In genomic region chr11:16738198-16738948, GRCh38 we compare ENCODE assay signal across 8 cellular contexts. TPM values are rescaled to one million over a fixed set of nuclear protein-coding genes. Genes with fewer than 3 reads are reported as not detected.
DNase-seq lines count a peak whose midpoint lies in the region; ATAC-seq and TF ChIP-seq lines count a peak whose summit lies in the region.

Gene C11orf58, plus strand, starts transcription at chr11:16738647. Its CDS starts 132 bp downstream, at chr11:16738779.

- H3K27me3 ChIP-seq in dorsolateral prefrontal cortex (no peaks in the 10 kb centered on the region), liver (ENCODE audit: control insufficient read depth in 4 of 4, insufficient read depth in 4 of 4, low read length in 3 of 4) (no peaks in the 10 kb centered on the region)

- peak in 1 of 2 donors; percentile 44 for TF ChIP-seq RAD21 in liver (IDR thresholded peaks at IDR 0.05)

- H3K27ac ChIP-seq in dorsolateral prefrontal cortex: peak within 1 kb of the TSS; percentile 80 to 98 (median 93)
- H3K27ac ChIP-seq in liver (ENCODE audit: low read depth in 1 of 2, low read length in 2 of 2): peak within 1 kb of the TSS; percentile 94 to 95

- peak within 1 kb of the TSS; percentile 96 to 98 for H3K9ac ChIP-seq in liver (ENCODE audit: low read depth in 1 of 2, low read length in 2 of 2)

- H3K4me3 Mint-ChIP-seq in activated CD4-positive, alpha-beta memory T cell treated with anti-CD3 and anti-CD28 coated beads for 36 hours: no peak within 1 kb of the TSS

- DNase-seq in CD1c-positive myeloid dendritic cell (ENCODE audit: extremely low spot score) (peak; percentile 98), NCI-H82 treated with DMSO at 0.1 percent for 48 hours (lab: John Stamatoyannopoulos, UW; ENCODE audit: unreplicated experiment) (peak; percentile 84), dorsolateral prefrontal cortex (peak; percentile 93 to 98 (median 96))
- DNase-seq in activated CD4-positive, alpha-beta memory T cell treated with anti-CD3 and anti-CD28 coated beads for 36 hours: peak; percentile 97
- peak; percentile 95 for DNase-seq in stimulated activated CD4-positive, alpha-beta T cell treated with anti-CD3 and anti-CD28 coated beads, Interleukin-4, amount 100 ng/mL, for 24 hours

- peaks cover 22% of the 10 kb centered on the region for H3K4me1 Mint-ChIP-seq in activated CD4-positive, alpha-beta memory T cell treated with anti-CD3 and anti-CD28 coated beads for 36 hours (ENCODE audit: low read depth)

- CTCF ChIA-PET in activated CD4-positive, alpha-beta memory T cell treated with anti-CD3 and anti-CD28 coated beads for 36 hours (lab: Charles Lee): interaction anchor here (2.0 kb wide), 1 partner anchor 46 kb away, joined by 6 read pairs; no protein-coding TSS in a partner anchor

- H3K36me3 Mint-ChIP-seq in activated CD4-positive, alpha-beta memory T cell treated with anti-CD3 and anti-CD28 coated beads for 36 hours: peaks cover 12% of the 10 kb centered on the region

- 1% methylated on average over 46 of the region's 46 CpGs for WGBS in liver

- H3K4me1 ChIP-seq in liver (ENCODE audit: control insufficient read depth in 4 of 4, insufficient read depth in 4 of 4, low read length in 3 of 4): peaks cover 6 to 23% (median 14%) of the 10 kb centered on the region in 4 donors

- H3K9me3 Mint-ChIP-seq in activated CD4-positive, alpha-beta memory T cell treated with anti-CD3 and anti-CD28 coated beads for 36 hours: no peaks in the 10 kb centered on the region

- H3K9me3 ChIP-seq in liver (ENCODE audit: control insufficient read depth in 4 of 4, low read length in 3 of 4): no peaks in the 10 kb centered on the region

- no peaks in the 10 kb centered on the region for H3K36me3 ChIP-seq in liver (ENCODE audit: control insufficient read depth in 4 of 4, insufficient read depth in 3 of 4, low read depth in 1 of 4, low read length in 3 of 4)

- no peaks in the 10 kb centered on the region for H3K27me3 Mint-ChIP-seq in activated CD4-positive, alpha-beta memory T cell treated with anti-CD3 and anti-CD28 coated beads for 36 hours

- TF ChIP-seq CTCF in dorsolateral prefrontal cortex (IDR thresholded peaks at IDR 0.05 in 54 of 56, conservative IDR thresholded peaks at IDR 0.05 in 2 of 56; ENCODE audit: low read depth in 1 of 56, partially characterized antibody in 56 of 56) (peak in 36 of 56 donors; percentile 5 to 60 (median 28)), liver (IDR thresholded peaks at IDR 0.05; ENCODE audit: low read depth, low read length, missing input control) (no peak)

- H3K27ac Mint-ChIP-seq in activated CD4-positive, alpha-beta memory T cell treated with anti-CD3 and anti-CD28 coated beads for 36 hours: no peak within 1 kb of the TSS

- H3K4me3 ChIP-seq in dorsolateral prefrontal cortex: peak within 1 kb of the TSS; percentile 72 to 98 (median 88)
- H3K4me3 ChIP-seq in liver (ENCODE audit: low read depth in 1 of 3, low read length in 3 of 3): peak within 1 kb of the TSS; percentile 68 to 88 (median 73)

- POLR2A ChIA-PET in activated CD4-positive, alpha-beta memory T cell treated with anti-CD3 and anti-CD28 coated beads for 36 hours (lab: Charles Lee): interaction anchor here (0.8 to 3.5 kb wide), 5 partner anchors 8 to 338 kb away, joined by 3 to 28 read pairs (median 3); no protein-coding TSS in a partner anchor

- ATAC-seq in GM19438 (IDR thresholded peaks at IDR 0.05; ENCODE audit: low read depth, unreplicated experiment): peak; percentile 94
- ATAC-seq in HG03575 (IDR thresholded peaks at IDR 0.05; ENCODE audit: extremely low read depth, insufficient number of reproducible peaks, low FRiP score, unreplicated experiment): peak; percentile 97

- intact Hi-C loops in activated CD4-positive, alpha-beta memory T cell treated with anti-CD3 and anti-CD28 coated beads for 36 hours (cut with micrococcal nuclease): loop anchor here (1.0 to 5.0 kb wide), 8 partner anchors 11 to 1848 kb away; partner anchors contain the start of genes NCR3LG1, NUCB2, RPS13 and SERGEF
- intact Hi-C loops in dorsolateral prefrontal cortex (cut with DNase I): loop anchor here in 1 of 2 donors (2.0 kb wide), 1 partner anchor 338 kb away; the partner anchor contains the start of gene RPS13

TF ChIP-seq in liver, 16 proteins besides CTCF, POLR2A, EP300 and RAD21:
- no peak for TF ChIP-seq EGR1 (IDR thresholded peaks at IDR 0.05; ENCODE audit: low read depth in 2 of 2)
- no peak for TF ChIP-seq HNF4G (IDR thresholded peaks at IDR 0.05)
- TF ChIP-seq FOXA1 (IDR thresholded peaks at IDR 0.05): peak; percentile 11
- peak; percentile 92 for TF ChIP-seq TAF1 (conservative IDR thresholded peaks at IDR 0.05)
- peak; percentile 98 for TF ChIP-seq YY1 (IDR thresholded peaks at IDR 0.05)
- peak; percentile 65 for TF ChIP-seq MAX (IDR thresholded peaks at IDR 0.05)
- peak; percentile 90 for TF ChIP-seq ZBTB33 (IDR thresholded peaks at IDR 0.05)
- TF ChIP-seq RXRA (IDR thresholded peaks at IDR 0.05): peak in 1 of 2 donors; percentile 20
- peak; percentile 23 for TF ChIP-seq NR2F2 (IDR thresholded peaks at IDR 0.05)
- TF ChIP-seq FOXA2 (IDR thresholded peaks at IDR 0.05): no peak
- TF ChIP-seq GABPA (IDR thresholded peaks at IDR 0.05 in 1 of 2, conservative IDR thresholded peaks at IDR 0.05 in 1 of 2): peak in 1 of 2 donors; percentile 72
- peak; percentile 54 for TF ChIP-seq SP1 (IDR thresholded peaks at IDR 0.05)
- peak; percentile 40 to 58 for TF ChIP-seq JUND (IDR thresholded peaks at IDR 0.05)
- no peak for TF ChIP-seq HNF4A (conservative IDR thresholded peaks at IDR 0.05)
- peak; percentile 2 for TF ChIP-seq ATF3 (IDR thresholded peaks at IDR 0.05)
- peak; percentile 89 for TF ChIP-seq REST (IDR thresholded peaks at IDR 0.05)

RNA-seq across cellular contexts. Expression of gene C11orf58, which starts in this region (rescaled TPM):
- total RNA-seq in activated CD4-positive, alpha-beta memory T cell treated with anti-CD3 and anti-CD28 coated beads for 36 hours: 100 to 1,000 TPM; 132 to 134 TPM
- total RNA-seq in dorsolateral prefrontal cortex (100 to 1,000 TPM in 90 of 120 experiments, 10 to 100 TPM in 30; 69.7 to 160 (median 112) TPM), liver (100 to 1,000 TPM in 1 of 2 donors, 10 to 100 TPM in 1; 98.9 to 102 TPM)
- polyA plus RNA-seq in liver: 100 to 1,000 TPM in 1 of 2 donors, 10 to 100 TPM in 1; 54.6 to 106 TPM

Comparison
In these comparisons a context has a peak if more than half of its experiments do, and no peak if none do; other contexts are left out.
1. Peak in every context shown above with its lines: DNase-seq, ATAC-seq, H3K4me3 ChIP-seq and H3K27ac ChIP-seq.